ENCODE assay signal across 18 cellular contexts in the genomic region with DNA sequence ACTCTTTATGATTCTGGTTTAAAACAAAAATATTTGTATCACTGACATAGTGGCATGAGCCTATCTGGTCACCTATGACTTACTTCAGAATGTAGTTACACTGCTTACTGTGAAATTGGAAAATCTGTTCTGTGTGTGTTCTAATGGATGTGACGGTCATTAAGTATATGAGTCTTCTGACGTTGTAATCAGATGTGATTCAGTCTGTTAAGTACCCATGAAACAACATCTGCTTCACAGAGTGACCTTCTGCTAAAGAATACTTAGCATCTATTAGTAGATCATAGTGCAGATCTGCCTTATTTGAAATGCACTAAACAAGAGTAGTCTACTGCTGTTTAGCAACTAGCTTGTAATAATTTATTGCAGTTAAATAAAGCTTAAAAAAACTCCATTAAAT.
DNase-seq lines count a peak whose midpoint lies in the region; ATAC-seq and TF ChIP-seq lines count a peak whose summit lies in the region.
"Had no signal": no experiment of that assay in that cellular context is flagged by ENCODE, and none has a peak within 500 bp of the region (broad histone marks: within the 10 kb centered on the region; RNA-seq: fewer than 3 reads in every experiment).

No MANE protein-coding gene starts in this region.

- no peak overlapping the region for H3K4me3 Mint-ChIP-seq in HFFc6
- H3K4me3 Mint-ChIP-seq in activated naive CD8-positive, alpha-beta T cell treated with anti-CD3 and anti-CD28 coated beads, Interleukin-2, amount 50 U/mL, for 24 hours, result no peak overlapping the region
- H3K4me3 Mint-ChIP-seq: IgD-negative memory B cell; stimulated activated naive CD8-positive, alpha-beta T cell treated with anti-CD3 and anti-CD28 coated beads, Interleukin-15, amount 100 ng/mL, for 72 hours had no signal

- DNase-seq in NCI-H1436 (lab: John Stamatoyannopoulos, UW), result peak; percentile 14
- DNase-seq in NCI-H1436 treated with DMSO at 0.1 percent for 48 hours (lab: John Stamatoyannopoulos, UW), result no peak
- DNase-seq in HFFc6, result peak; percentile 65
- DNase-seq in NCI-H69 (lab: John Stamatoyannopoulos, UW), result peak; percentile 94
- DNase-seq in foreskin fibroblast, result peak; percentile 4 to 18
- DNase-seq in activated naive CD8-positive, alpha-beta T cell treated with anti-CD3 and anti-CD28 coated beads, Interleukin-2, amount 50 U/mL, for 24 hours, result no peak
- DNase-seq in NCI-H1930 (lab: John Stamatoyannopoulos, UW), result no peak
- DNase-seq: aorta; esophagus squamous epithelium; left ventricle myocardium inferior; NCI-H446; OCI-M1; stimulated activated naive CD8-positive, alpha-beta T cell treated with anti-CD3 and anti-CD28 coated beads, Interleukin-15, amount 100 ng/mL, for 72 hours; trophoblast cell had no signal

- peaks cover 1% of the 10 kb centered on the region; the same call in 1 of the 2 replicates for H3K27me3 Mint-ChIP-seq in HFFc6 (ENCODE audit: insufficient read depth)
- peaks cover 2% of the 10 kb centered on the region for H3K27me3 Mint-ChIP-seq in activated naive CD8-positive, alpha-beta T cell treated with anti-CD3 and anti-CD28 coated beads, Interleukin-2, amount 50 U/mL, for 24 hours
- H3K27me3 Mint-ChIP-seq: progenitor cell of endocrine pancreas; stimulated activated naive CD8-positive, alpha-beta T cell treated with anti-CD3 and anti-CD28 coated beads, Interleukin-15, amount 100 ng/mL, for 72 hours had no signal

- no peaks in the 10 kb centered on the region for H3K9me3 Mint-ChIP-seq in HFFc6
- H3K9me3 Mint-ChIP-seq in activated naive CD8-positive, alpha-beta T cell treated with anti-CD3 and anti-CD28 coated beads, Interleukin-2, amount 50 U/mL, for 24 hours, result no peaks in the 10 kb centered on the region
- H3K9me3 Mint-ChIP-seq: IgD-negative memory B cell; stimulated activated naive CD8-positive, alpha-beta T cell treated with anti-CD3 and anti-CD28 coated beads, Interleukin-15, amount 100 ng/mL, for 72 hours had no signal

- H3K4me3 ChIP-seq in foreskin fibroblast (ENCODE audit: low read depth in 1 of 2, low read length in 2 of 2), result no peak overlapping the region
- H3K4me3 ChIP-seq: BLaER1 treated with 17β-estradiol and CSF1 and Interleukin-3, amounts not matched to agents 10 nM and 100 nM; esophagus squamous epithelium; left ventricle myocardium inferior had no signal

- no peak for ATAC-seq in activated naive CD8-positive, alpha-beta T cell treated with anti-CD3 and anti-CD28 coated beads, Interleukin-2, amount 50 U/mL, for 24 hours
- no peak for ATAC-seq in GM21447 (IDR thresholded peaks at IDR 0.05; ENCODE audit: unreplicated experiment)
- ATAC-seq: stimulated activated naive CD8-positive, alpha-beta T cell treated with anti-CD3 and anti-CD28 coated beads, Interleukin-15, amount 100 ng/mL, for 72 hours had no signal

- no peak overlapping the region for H3K27ac Mint-ChIP-seq in HFFc6
- H3K27ac Mint-ChIP-seq in activated naive CD8-positive, alpha-beta T cell treated with anti-CD3 and anti-CD28 coated beads, Interleukin-2, amount 50 U/mL, for 24 hours, result no peak overlapping the region
- H3K27ac Mint-ChIP-seq: IgD-negative memory B cell; progenitor cell of endocrine pancreas; stimulated activated naive CD8-positive, alpha-beta T cell treated with anti-CD3 and anti-CD28 coated beads, Interleukin-15, amount 100 ng/mL, for 72 hours had no signal

- peaks cover 57% of the 10 kb centered on the region for H3K4me1 Mint-ChIP-seq in HFFc6 (ENCODE audit: low read depth)
- no peaks in the 10 kb centered on the region for H3K4me1 Mint-ChIP-seq in activated naive CD8-positive, alpha-beta T cell treated with anti-CD3 and anti-CD28 coated beads, Interleukin-2, amount 50 U/mL, for 24 hours
- H3K4me1 Mint-ChIP-seq: IgD-negative memory B cell; stimulated activated naive CD8-positive, alpha-beta T cell treated with anti-CD3 and anti-CD28 coated beads, Interleukin-15, amount 100 ng/mL, for 72 hours had no signal

- peaks cover 14% of the 10 kb centered on the region for H3K36me3 Mint-ChIP-seq in HFFc6 (ENCODE audit: low read depth)
- H3K36me3 Mint-ChIP-seq in activated naive CD8-positive, alpha-beta T cell treated with anti-CD3 and anti-CD28 coated beads, Interleukin-2, amount 50 U/mL, for 24 hours (ENCODE audit: low read depth), result no peaks in the 10 kb centered on the region

- TF ChIP-seq CTCF in HFFc6 (IDR thresholded peaks at IDR 0.05) (no peak), foreskin fibroblast (IDR thresholded peaks at IDR 0.05; ENCODE audit: low read depth, low read length) (no peak)

Comparison
In these comparisons a context has a peak if more than half of its experiments do, and no peak if none do; other contexts are left out.
1. DNase-seq: peak in NCI-H1436 (single experiment), HFFc6 (single experiment), NCI-H69 (single experiment) and foreskin fibroblast (2 of 2); none in NCI-H1436 treated with DMSO at 0.1 percent for 48 hours (single experiment), activated naive CD8-positive, alpha-beta T cell treated with anti-CD3 and anti-CD28 coated beads, Interleukin-2, amount 50 U/mL, for 24 hours (single experiment) and NCI-H1930 (0 of 2).